ENCODE assay signal across 1 cellular context in the genomic region with DNA sequence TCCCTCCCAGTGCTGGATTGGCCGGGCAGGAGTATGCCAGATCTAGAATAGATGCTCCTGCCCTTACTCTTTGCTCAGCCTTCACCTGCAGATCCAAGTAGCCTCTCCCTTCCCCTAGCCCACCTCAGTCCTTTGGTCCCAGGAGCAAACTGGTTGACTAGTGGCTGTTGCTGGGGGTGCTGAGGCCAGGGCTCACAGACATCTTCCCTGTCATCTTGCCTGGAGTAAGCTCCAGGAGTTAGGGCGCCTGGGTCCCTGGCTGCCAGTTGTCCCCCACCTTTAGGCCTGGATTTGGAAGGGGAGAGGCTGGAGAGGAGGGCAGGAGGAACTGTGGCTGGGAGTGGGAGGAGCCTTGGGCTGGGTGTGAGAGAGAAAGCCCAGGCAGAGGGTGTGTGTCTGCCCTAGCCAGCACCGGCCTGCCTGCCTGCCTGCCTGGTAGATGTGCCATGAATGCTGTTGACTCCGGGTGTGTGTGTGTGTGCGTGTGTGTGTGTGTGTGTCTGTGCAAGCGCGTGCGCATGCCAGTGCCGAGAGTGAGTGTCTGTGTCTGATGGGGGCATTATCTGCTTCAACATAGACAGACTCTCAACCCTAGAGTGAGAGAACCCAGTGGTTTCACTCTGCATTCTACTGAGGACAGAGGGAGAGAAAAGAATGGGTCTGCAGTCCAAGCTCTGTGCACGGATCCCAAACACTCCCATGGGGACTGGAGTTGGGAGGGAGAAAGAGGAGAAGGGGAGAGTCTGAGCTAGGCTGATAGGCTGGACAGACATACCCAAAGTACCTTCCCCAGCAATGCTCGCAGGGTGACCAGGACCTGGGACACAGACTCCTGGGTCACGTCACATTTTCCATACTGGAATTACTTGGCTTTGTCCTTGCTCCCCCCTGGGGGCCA.
TF ChIP-seq lines count a peak whose summit lies in the region.

No MANE protein-coding gene starts in this region.

TF ChIP-seq in IMR-90, 13 proteins besides CTCF, POLR2A, EP300 and RAD21:
- TF ChIP-seq ELK1 (IDR thresholded peaks at IDR 0.05; ENCODE audit: borderline replicate concordance, low read depth, low read length) = no peak
- TF ChIP-seq FOS (IDR thresholded peaks at IDR 0.05; ENCODE audit: low read depth, low read length) = no peak
- no peak for TF ChIP-seq MAZ (IDR thresholded peaks at IDR 0.05; ENCODE audit: borderline replicate concordance, low read depth, low read length)
- TF ChIP-seq RCOR1 (IDR thresholded peaks at IDR 0.05; ENCODE audit: insufficient replicate concordance, low read length) = no peak
- TF ChIP-seq NFE2L2 (IDR thresholded peaks at IDR 0.05; ENCODE audit: low read depth, low read length) = no peak
- TF ChIP-seq BHLHE40 (IDR thresholded peaks at IDR 0.05; ENCODE audit: low read depth, low read length) = no peak
- TF ChIP-seq MAFK (IDR thresholded peaks at IDR 0.05; ENCODE audit: low read depth, low read length) = no peak
- no peak for TF ChIP-seq USF2 (IDR thresholded peaks at IDR 0.05; ENCODE audit: low read depth, low read length)
- TF ChIP-seq RFX5 (IDR thresholded peaks at IDR 0.05; ENCODE audit: low read depth, low read length) = no peak
- no peak for TF ChIP-seq CHD1 (IDR thresholded peaks at IDR 0.05; ENCODE audit: low read depth, low read length)
- no peak for TF ChIP-seq CEBPB (IDR thresholded peaks at IDR 0.05; ENCODE audit: low read depth, low read length)
- TF ChIP-seq SMC3 (IDR thresholded peaks at IDR 0.05; ENCODE audit: low read depth, low read length) = no peak
- no peak for TF ChIP-seq MXI1 (IDR thresholded peaks at IDR 0.05; ENCODE audit: borderline replicate concordance, low read depth, low read length)
